19 cellular contexts compared by ENCODE assay signal in genomic region chr15:58302832-58303231, GRCh38.
DNase-seq lines count a peak whose midpoint lies in the region; ATAC-seq lines count a peak whose summit lies in the region.
"Had no signal": no experiment of that assay in that cellular context is flagged by ENCODE, and none has a peak within 500 bp of the region (broad histone marks: within the 10 kb centered on the region; RNA-seq: fewer than 3 reads in every experiment).

No MANE protein-coding gene starts in this region.

- DNase-seq in CD1c-positive myeloid dendritic cell (ENCODE audit: extremely low spot score) = peak; percentile 59
- peak; percentile 25 for DNase-seq in Karpas-422
- peak; percentile 73 for DNase-seq in RPMI8226
- DNase-seq in naive thymus-derived CD8-positive, alpha-beta T cell = no peak
- no peak for DNase-seq in T-helper 17 cell
- no peak for DNase-seq in activated CD8-positive, alpha-beta memory T cell treated with anti-CD3 and anti-CD28 coated beads, Interleukin-2, amount 50 U/mL, for 48 hours
- DNase-seq: KBM-7, NCI-H1048, NCI-H1436 treated with DMSO at 0.1 percent for 48 hours, NCI-H1930, NCI-H226, NCI-H510A treated with DMSO at 0.1 percent for 48 hours, NCI-H748 treated with DMSO at 0.1 percent for 48 hours, SHP77, SW 1271, T-helper 2 cell had no signal

- peak overlapping the region in 6 of 10 donors; percentile 30 to 75 (median 66) for H3K4me3 Mint-ChIP-seq in naive thymus-derived CD8-positive, alpha-beta T cell
- no peak overlapping the region for H3K4me3 Mint-ChIP-seq in T-helper 17 cell

- H4K20me1 ChIP-seq in Karpas-422 (ENCODE audit: insufficient read depth, low read depth, low read length) = no peaks in the 10 kb centered on the region
- H4K20me1 ChIP-seq: BLaER1 treated with 17β-estradiol and CSF1 and Interleukin-3, amounts not matched to agents 10 nM and 100 nM had no signal

- no peaks in the 10 kb centered on the region for H3K9me3 ChIP-seq in Karpas-422 (ENCODE audit: low read length)
- no peaks in the 10 kb centered on the region for H3K9me3 ChIP-seq in T-helper 17 cell (ENCODE audit: control insufficient read depth, low read length, poor library complexity, severe bottlenecking)

- no peak overlapping the region for H3K4me2 ChIP-seq in Karpas-422 (ENCODE audit: low read depth, low read length, poor library complexity, severe bottlenecking)

- POLR2A ChIA-PET in naive thymus-derived CD8-positive, alpha-beta T cell (lab: Charles Lee) = interaction anchor here (1.3 kb wide), 1 partner anchor 11 kb away, joined by 4 read pairs; no protein-coding TSS in a partner anchor

- H3K4me3 ChIP-seq in Karpas-422 (ENCODE audit: low read length) = no peak overlapping the region
- H3K4me3 ChIP-seq: BLaER1 treated with 17β-estradiol and CSF1 and Interleukin-3, amounts not matched to agents 10 nM and 100 nM had no signal

- no peak overlapping the region for H3K27ac ChIP-seq in Karpas-422 (ENCODE audit: low read length)

- H3K36me3 ChIP-seq in Karpas-422 (ENCODE audit: insufficient read depth, low read length) = no peaks in the 10 kb centered on the region
- H3K36me3 ChIP-seq: BLaER1 treated with 17β-estradiol and CSF1 and Interleukin-3, amounts not matched to agents 10 nM and 100 nM had no signal

- no peaks in the 10 kb centered on the region for H3K9me2 ChIP-seq in Karpas-422 (replicated peaks; ENCODE audit: insufficient read depth, low read length)

- peaks cover 11% of the 10 kb centered on the region for H3K4me1 ChIP-seq in Karpas-422 (ENCODE audit: low read length)

- ATAC-seq in naive thymus-derived CD8-positive, alpha-beta T cell = no peak
- ATAC-seq in T-helper 17 cell (no peak), HG03039 (IDR thresholded peaks at IDR 0.05; ENCODE audit: unreplicated experiment) (no peak)
- ATAC-seq: HCT116 had no signal

- H3K4me1 Mint-ChIP-seq in naive thymus-derived CD8-positive, alpha-beta T cell = peaks cover 9 to 24% (median 16%) of the 10 kb centered on the region in 4 donors
- peaks cover 5% of the 10 kb centered on the region for H3K4me1 Mint-ChIP-seq in T-helper 17 cell

- H3K9ac ChIP-seq in Karpas-422 (ENCODE audit: low read length) = no peak overlapping the region
- H3K9ac ChIP-seq: BLaER1 treated with 17β-estradiol and CSF1 and Interleukin-3, amounts not matched to agents 10 nM and 100 nM had no signal

- H3K27me3 ChIP-seq in Karpas-422 (ENCODE audit: low read length) = no peaks in the 10 kb centered on the region
- H3K27me3 ChIP-seq: BLaER1 treated with 17β-estradiol and CSF1 and Interleukin-3, amounts not matched to agents 10 nM and 100 nM had no signal

- peaks cover 0 to 2% (median 0%) of the 10 kb centered on the region in 9 donors for H3K9me3 Mint-ChIP-seq in naive thymus-derived CD8-positive, alpha-beta T cell

- H3K79me2 ChIP-seq in Karpas-422 (ENCODE audit: low read length) = no peaks in the 10 kb centered on the region

- no peaks in the 10 kb centered on the region for H3K36me3 Mint-ChIP-seq in naive thymus-derived CD8-positive, alpha-beta T cell
- no peaks in the 10 kb centered on the region for H3K36me3 Mint-ChIP-seq in T-helper 17 cell (ENCODE audit: low read depth)

- H2AFZ ChIP-seq in Karpas-422 (ENCODE audit: low read length) = no peak overlapping the region

- peaks cover 0 to 3% (median 0%) of the 10 kb centered on the region in 5 donors for H3K27me3 Mint-ChIP-seq in naive thymus-derived CD8-positive, alpha-beta T cell
- peaks cover 23% of the 10 kb centered on the region for H3K27me3 Mint-ChIP-seq in T-helper 17 cell

- H3K27ac Mint-ChIP-seq in naive thymus-derived CD8-positive, alpha-beta T cell = peak overlapping the region in 3 of 10 donors; percentile 56 to 60 (median 60)
- no peak overlapping the region for H3K27ac Mint-ChIP-seq in T-helper 17 cell

Comparison
In these comparisons a context has a peak if more than half of its experiments do, and no peak if none do; other contexts are left out.
1. DNase-seq: peak in CD1c-positive myeloid dendritic cell (single experiment), Karpas-422 (single experiment) and RPMI8226 (single experiment); none in naive thymus-derived CD8-positive, alpha-beta T cell (0 of 10), T-helper 17 cell (0 of 3) and activated CD8-positive, alpha-beta memory T cell treated with anti-CD3 and anti-CD28 coated beads, Interleukin-2, amount 50 U/mL, for 48 hours (single experiment).